ENCODE assay signal across 8 cellular contexts in genomic region chr12:68223067-68223747, GRCh38. TPM values are rescaled to one million over a fixed set of nuclear protein-coding genes. Genes with fewer than 3 reads are reported as not detected.
A peak's percentile ranks its signal among the peaks of the same experiment; 100 is the strongest.
DNase-seq lines count a peak whose midpoint lies in the region; ATAC-seq, FAIRE-seq and TF ChIP-seq lines count a peak whose summit lies in the region.

No MANE protein-coding gene starts in this region.

- no peaks in the 10 kb centered on the region for H3K36me3 Mint-ChIP-seq in WTC11

- H3K4me3 ChIP-seq in cardiac fibroblast (replicated peaks in 1 of 2; ENCODE audit: low read depth in 2 of 2, low read length in 2 of 2) (peak overlapping the region in 1 of 2 donors; percentile 12), kidney epithelial cell (ENCODE audit: low read depth, low read length) (no peak overlapping the region)

- DNase-seq in NCI-H2196 treated with DMSO at 0.1 percent for 48 hours (lab: John Stamatoyannopoulos, UW; ENCODE audit: unreplicated experiment) (peak; percentile 64), WTC11 (ENCODE audit: low spot score) (peak; percentile 83), cardiac fibroblast (ENCODE audit: low read depth in 2 of 2) (peak; percentile 93 to 94), kidney epithelial cell (ENCODE audit: low read depth) (peak; percentile 52)
- DNase-seq in stimulated activated CD4-positive, alpha-beta T cell treated with anti-CD3 and anti-CD28 coated beads, Interleukin-1b, Interleukin-23, amount 100 ng/mL, for 48 hours = peak; percentile 66

- no peaks in the 10 kb centered on the region for H3K27me3 Mint-ChIP-seq in WTC11 (ENCODE audit: low read depth)

- POLR2A ChIA-PET in WTC11 (lab: Charles Lee) = no interaction called here

- no peaks in the 10 kb centered on the region for H3K27me3 ChIP-seq in kidney epithelial cell (ENCODE audit: control insufficient read depth, insufficient read depth, low read length)

- peak; percentile 46 for FAIRE-seq in A204.1 (lab: Jason Lieb, UNC)

- peaks cover 11% of the 10 kb centered on the region for H3K4me1 Mint-ChIP-seq in WTC11

- no peaks in the 10 kb centered on the region for H3K9me3 Mint-ChIP-seq in WTC11

- ATAC-seq in GM18520 (IDR thresholded peaks at IDR 0.05; ENCODE audit: unreplicated experiment) (peak; percentile 91), HG03066 (IDR thresholded peaks at IDR 0.05; ENCODE audit: low read depth, unreplicated experiment) (peak; percentile 92), WTC11 (peak; percentile 99)

- no peaks in the 10 kb centered on the region for H3K36me3 ChIP-seq in kidney epithelial cell (ENCODE audit: control insufficient read depth, insufficient read depth, low read length)

- H3K27ac Mint-ChIP-seq in WTC11 = 0 out of 2 replicates have a peak overlapping the region, but pooled peaks have one; percentile 60

- CTCF ChIA-PET in WTC11 (lab: Charles Lee) = interaction anchor here (0.6 to 4.2 kb wide), 19 partner anchors 8 to 507 kb away, joined by 3 to 26 read pairs (median 3); no protein-coding TSS in a partner anchor

- TF ChIP-seq CTCF in WTC11 (IDR thresholded peaks at IDR 0.05) (peak; percentile 76), cardiac fibroblast (IDR thresholded peaks at IDR 0.05; ENCODE audit: low read depth, low read length) (peak; percentile 85), kidney epithelial cell (IDR thresholded peaks at IDR 0.05; ENCODE audit: insufficient read depth, low read length, poor library complexity, severe bottlenecking) (peak; percentile 88)

- peak overlapping the region; percentile 14; the same call in 1 of the 2 replicates for H3K4me3 Mint-ChIP-seq in WTC11

TF ChIP-seq in WTC11, 78 proteins besides CTCF, POLR2A, EP300 and RAD21 (continues in another document):
- TF ChIP-seq ZMAT4 (CRISPR knock-in tag; IDR thresholded peaks at IDR 0.05) = no peak
- no peak for TF ChIP-seq E2F1 (CRISPR knock-in tag; IDR thresholded peaks at IDR 0.05)
- TF ChIP-seq ATF3 (CRISPR knock-in tag; conservative IDR thresholded peaks at IDR 0.05) = no peak
- TF ChIP-seq ELF4 (CRISPR knock-in tag; IDR thresholded peaks at IDR 0.05; ENCODE audit: low read depth) = no peak
- no peak for TF ChIP-seq ZNF138 (CRISPR knock-in tag; conservative IDR thresholded peaks at IDR 0.05)
- TF ChIP-seq RORB (CRISPR knock-in tag; IDR thresholded peaks at IDR 0.05) = no peak
- TF ChIP-seq GRHL2 (CRISPR knock-in tag; IDR thresholded peaks at IDR 0.05; ENCODE audit: insufficient replicate concordance, severe bottlenecking) = no peak
- TF ChIP-seq AR (CRISPR knock-in tag; IDR thresholded peaks at IDR 0.05) = no peak
- TF ChIP-seq CDX4 (CRISPR knock-in tag; IDR thresholded peaks at IDR 0.05; ENCODE audit: borderline replicate concordance) = no peak
- no peak for TF ChIP-seq AFF4 (CRISPR knock-in tag; IDR thresholded peaks at IDR 0.05; ENCODE audit: borderline replicate concordance)
- no peak for TF ChIP-seq HMGXB4 (CRISPR knock-in tag; IDR thresholded peaks at IDR 0.05)
- no peak for TF ChIP-seq SMAD4 (CRISPR knock-in tag; IDR thresholded peaks at IDR 0.05)
- TF ChIP-seq MLX (CRISPR knock-in tag; IDR thresholded peaks at IDR 0.05) = no peak
- no peak for TF ChIP-seq CBFB (CRISPR knock-in tag; IDR thresholded peaks at IDR 0.05; ENCODE audit: low read depth)

RNA-seq across cellular contexts. Expression of gene IL26, which starts 2.4 kb away (rescaled TPM):
- total RNA-seq in WTC11 (2021) = not detected in 3 replicates
- not detected in 2 replicates for total RNA-seq in kidney epithelial cell

RNA-seq across cellular contexts. Expression of gene IL22, which starts 30.2 kb away (rescaled TPM):
- total RNA-seq in WTC11 (2021) = not detected in 3 replicates
- not detected in 2 replicates for total RNA-seq in kidney epithelial cell
